8 cellular contexts compared by ENCODE assay signal in the genomic region with DNA sequence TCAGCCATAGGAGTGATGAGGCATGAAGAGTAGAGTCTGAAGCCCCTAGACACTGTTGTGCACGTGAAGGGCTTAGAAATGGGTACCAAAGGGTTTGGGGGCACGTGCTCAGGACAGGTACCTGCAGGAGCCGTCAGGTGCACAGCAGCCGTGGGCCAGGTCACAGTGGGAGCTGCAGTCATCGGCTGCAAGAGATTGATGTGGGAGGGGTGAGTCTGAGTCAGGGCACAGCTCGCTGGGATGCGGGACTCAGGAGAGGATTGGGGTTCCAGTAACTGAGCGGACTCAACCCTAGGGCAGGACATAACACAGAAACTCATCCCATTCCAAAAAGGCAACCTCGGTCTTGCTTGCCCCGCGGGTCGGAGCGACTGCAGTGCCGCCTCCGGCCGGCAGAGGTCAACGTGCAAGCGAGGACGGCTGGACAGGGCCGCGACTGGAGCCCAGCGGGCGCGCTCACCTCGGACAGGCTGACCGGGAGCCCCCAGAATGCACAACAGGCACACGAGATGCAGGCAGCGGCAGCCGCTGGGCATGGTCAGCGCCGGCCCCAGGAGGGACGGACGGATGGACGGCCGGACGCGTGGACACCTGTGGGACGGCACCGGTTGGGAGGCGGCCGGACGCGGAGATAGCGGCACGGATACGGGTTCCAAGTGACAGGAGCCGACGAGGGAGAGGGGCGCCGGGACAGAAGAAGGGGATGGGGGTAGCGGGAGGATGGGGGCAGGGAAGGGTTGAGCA. TPM values are rescaled to one million over a fixed set of nuclear protein-coding genes. Genes with fewer than 3 reads are reported as not detected.
DNase-seq lines count a peak whose midpoint lies in the region; ATAC-seq and TF ChIP-seq lines count a peak whose summit lies in the region.

No MANE protein-coding gene starts in this region.

- intact Hi-C loops in MCF 10A (cut with micrococcal nuclease): loop anchor here (1.0 to 2.0 kb wide), 3 partner anchors 42 to 68 kb away; no protein-coding TSS in a partner anchor
- intact Hi-C loops in gastrocnemius medialis (cut with DNase I; ENCODE audit: low total_unique reads): loop anchor here (1.0 kb wide), 2 partner anchors 42 to 52 kb away; no protein-coding TSS in a partner anchor

- H3K4me3 Mint-ChIP-seq in MCF 10A (ENCODE audit: unreplicated experiment): peak overlapping the region; percentile 83

- no peaks in the 10 kb centered on the region for H3K27me3 Mint-ChIP-seq in MCF 10A (ENCODE audit: insufficient read depth, unreplicated experiment)

- H3K9ac ChIP-seq in iPS-15b (ENCODE audit: low read depth, low read length): no peak overlapping the region

- peak overlapping the region; percentile 53 for H3K27ac ChIP-seq in VCaP
- H3K27ac ChIP-seq in gastrocnemius medialis: no peak overlapping the region

- TF ChIP-seq POLR2A in gastrocnemius medialis (IDR thresholded peaks at IDR 0.05): no peak

- peak; percentile 55 for ATAC-seq in GM19397 (IDR thresholded peaks at IDR 0.05; ENCODE audit: unreplicated experiment)
- ATAC-seq in gastrocnemius medialis: peak; percentile 84 to 89
- no peak for ATAC-seq in HG03354 (IDR thresholded peaks at IDR 0.05; ENCODE audit: poor library complexity, severe bottlenecking, unreplicated experiment)

- H3K27me3 ChIP-seq in iPS-15b (ENCODE audit: control insufficient read depth, insufficient read depth, low read length) (peaks cover 14% of the 10 kb centered on the region), gastrocnemius medialis (peaks cover 25 to 45% (median 34%) of the 10 kb centered on the region in 3 donors)

- CTCF ChIA-PET in MCF 10A (lab: Yijun Ruan, JAX): interaction anchor here (0.7 to 5.6 kb wide), 17 partner anchors 10 to 225 kb away, joined by 3 to 102 read pairs (median 4); a partner anchor contains a TSS

- no peaks in the 10 kb centered on the region for H3K9me3 Mint-ChIP-seq in MCF 10A (ENCODE audit: unreplicated experiment)

- no peaks in the 10 kb centered on the region for H3K9me3 ChIP-seq in iPS-15b (ENCODE audit: control insufficient read depth, insufficient read depth, low read length)
- no peaks in the 10 kb centered on the region for H3K9me3 ChIP-seq in gastrocnemius medialis

- BruUV-seq in MCF 10A (replicated peaks; lab: Mats Ljungman, UMichigan): no TSS peak

- H3K4me3 ChIP-seq in AG10803 (ENCODE audit: low read length) (peak overlapping the region; percentile 55), iPS-15b (ENCODE audit: low read depth, low read length) (peak overlapping the region; percentile 74), gastrocnemius medialis (peak overlapping the region; percentile 48 to 61 (median 53))

- peak; percentile 82 for DNase-seq in AG10803 (ENCODE audit: low read depth)
- peak; percentile 6 for DNase-seq in NCI-H2081 treated with DMSO at 0.1 percent for 48 hours (lab: John Stamatoyannopoulos, UW)
- peak; percentile 78 for DNase-seq in MCF 10A (ENCODE audit: unreplicated experiment)
- peak; percentile 63 to 75 for DNase-seq in gastrocnemius medialis

- peak overlapping the region; percentile 27 for H3K27ac Mint-ChIP-seq in MCF 10A (ENCODE audit: low read depth, unreplicated experiment)

- in situ Hi-C loops in gastrocnemius medialis (cut with MboI; ENCODE audit: low sequenced_read_pairs in 4 of 4): loop anchor here in 2 of 4 donors (10.0 kb wide), 1 partner anchor 50 kb away; no protein-coding TSS in a partner anchor

- peaks cover 45% of the 10 kb centered on the region for H3K36me3 Mint-ChIP-seq in MCF 10A (ENCODE audit: insufficient read depth, unreplicated experiment)

- peaks cover 15% of the 10 kb centered on the region for H3K4me1 Mint-ChIP-seq in MCF 10A (ENCODE audit: insufficient read depth, unreplicated experiment)

- H3K4me1 ChIP-seq in iPS-15b (ENCODE audit: control insufficient read depth, insufficient read depth, low read length) (peaks cover 2% of the 10 kb centered on the region), gastrocnemius medialis (peaks cover 3 to 7% of the 10 kb centered on the region in 2 donors)

- peak; percentile 89 for TF ChIP-seq CTCF in AG10803 (conservative IDR thresholded peaks at IDR 0.05; ENCODE audit: low read length)
- TF ChIP-seq CTCF in VCaP (conservative IDR thresholded peaks at IDR 0.05): peak; percentile 99
- TF ChIP-seq CTCF in MCF 10A (IDR thresholded peaks at IDR 0.05; ENCODE audit: unreplicated experiment): peak; percentile 89
- TF ChIP-seq CTCF in gastrocnemius medialis (IDR thresholded peaks at IDR 0.05 in 4 of 5, conservative IDR thresholded peaks at IDR 0.05 in 1 of 5): peak; percentile 90 to 99 (median 97)

- H3K36me3 ChIP-seq in iPS-15b (ENCODE audit: control insufficient read depth, insufficient read depth, low read length) (peaks cover 15% of the 10 kb centered on the region), gastrocnemius medialis (peaks cover 0 to 24% of the 10 kb centered on the region in 2 donors)

- POLR2A ChIA-PET in MCF 10A (lab: Yijun Ruan, JAX): interaction anchor here (0.7 to 6.5 kb wide), 8 partner anchors 15 to 85 kb away, joined by 3 to 138 read pairs (median 15); a partner anchor contains a TSS

RNA-seq across cellular contexts. Expression of a gene that starts 0.9 kb away (rescaled TPM):
- total RNA-seq in MCF 10A (2022): 13.6 and 30.2 TPM in 2 replicates
- total RNA-seq in gastrocnemius medialis: under 1 TPM in 1 of 4 donors, not detected in 3; 0.20 TPM

RNA-seq across cellular contexts. Expression of a gene that starts 22.9 kb away (rescaled TPM):
- total RNA-seq in MCF 10A (2022): 70.9 and 78.9 TPM in 2 replicates
- 10 to 100 TPM; 28.8 to 45.2 (median 37.7) TPM for total RNA-seq in gastrocnemius medialis

RNA-seq across cellular contexts. Expression of a gene that starts 27.1 kb away (rescaled TPM):
- total RNA-seq in MCF 10A (2022) (25.6 and 25.9 TPM in 2 replicates), gastrocnemius medialis (10 to 100 TPM in 1 of 4 donors, 1 to 10 TPM in 3; 5.3 to 11.8 (median 8.6) TPM)

RNA-seq across cellular contexts. Expression of a gene that starts 55.7 kb away (rescaled TPM):
- total RNA-seq in MCF 10A (2022) (0.37 and 1.2 TPM in 2 replicates), gastrocnemius medialis (not detected)

Comparison
In these comparisons a context has a peak if more than half of its experiments do, and no peak if none do; other contexts are left out.
1. DNase-seq: peak in every context shown above with its lines; median percentile 82 in AG10803; 78 in MCF 10A; 69 in gastrocnemius medialis; 6 in NCI-H2081 treated with DMSO at 0.1 percent for 48 hours.
2. RNA of a gene that starts 0.9 kb away (total RNA-seq): 13.6 to 30.2 TPM in MCF 10A; 0.20 TPM in gastrocnemius medialis; every median in the first group is over 10 times any median in the second.
3. Peak in every context shown above with its lines, with median percentiles within 50 percentile points of each other: H3K4me3 ChIP-seq and CTCF ChIP-seq.